ENCODE assay signal across 1 cellular context in the genomic region with DNA sequence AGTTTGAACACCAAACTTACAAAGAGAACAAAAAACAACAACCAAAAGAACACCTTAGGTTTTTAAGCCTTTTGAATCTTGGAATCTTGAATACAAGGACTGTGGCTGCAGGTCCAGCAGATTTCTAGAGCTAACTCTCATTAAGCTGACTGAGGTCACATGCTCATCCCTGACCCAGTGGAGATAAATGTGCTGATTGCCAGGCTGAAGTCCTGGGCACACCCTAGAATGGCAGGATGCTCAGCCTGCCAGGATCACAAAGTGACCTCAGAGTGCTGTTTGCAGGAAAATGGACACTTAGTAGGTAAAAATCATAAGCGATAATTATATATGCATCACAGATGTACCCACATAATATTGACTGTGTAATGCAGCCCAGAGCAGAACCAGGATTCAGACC.
TF ChIP-seq lines count a peak whose summit lies in the region.

No MANE protein-coding gene starts in this region.

TF ChIP-seq in SK-N-SH, 30 proteins besides CTCF, POLR2A, EP300 and RAD21 (continued from another document):
- TF ChIP-seq, protein P1, sequence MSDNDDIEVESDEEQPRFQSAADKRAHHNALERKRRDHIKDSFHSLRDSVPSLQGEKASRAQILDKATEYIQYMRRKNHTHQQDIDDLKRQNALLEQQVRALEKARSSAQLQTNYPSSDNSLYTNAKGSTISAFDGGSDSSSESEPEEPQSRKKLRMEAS (IDR thresholded peaks at IDR 0.05; ENCODE audit: low read depth): no peak
- TF ChIP-seq SMC3 (IDR thresholded peaks at IDR 0.05; ENCODE audit: low read depth, low read length): no peak
- no peak for TF ChIP-seq MEF2A (IDR thresholded peaks at IDR 0.05; ENCODE audit: borderline replicate concordance, low read depth)
- TF ChIP-seq, protein P2, sequence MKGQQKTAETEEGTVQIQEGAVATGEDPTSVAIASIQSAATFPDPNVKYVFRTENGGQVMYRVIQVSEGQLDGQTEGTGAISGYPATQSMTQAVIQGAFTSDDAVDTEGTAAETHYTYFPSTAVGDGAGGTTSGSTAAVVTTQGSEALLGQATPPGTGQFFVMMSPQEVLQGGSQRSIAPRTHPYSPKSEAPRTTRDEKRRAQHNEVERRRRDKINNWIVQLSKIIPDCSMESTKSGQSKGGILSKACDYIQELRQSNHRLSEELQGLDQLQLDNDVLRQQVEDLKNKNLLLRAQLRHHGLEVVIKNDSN (IDR thresholded peaks at IDR 0.05; ENCODE audit: borderline replicate concordance, low read depth): no peak; the same call in 1 of the 2 replicates
- TF ChIP-seq FOSL2 (IDR thresholded peaks at IDR 0.05; ENCODE audit: borderline replicate concordance, low read depth): no peak
- no peak for TF ChIP-seq YY1 (IDR thresholded peaks at IDR 0.05; ENCODE audit: low read depth)
- no peak for TF ChIP-seq REST (IDR thresholded peaks at IDR 0.05; ENCODE audit: low read depth, low read length)
- TF ChIP-seq TAF1 (IDR thresholded peaks at IDR 0.05; ENCODE audit: borderline replicate concordance, low read depth, low read length): no peak
- TF ChIP-seq FOXM1 (IDR thresholded peaks at IDR 0.05; ENCODE audit: low read depth): no peak
- TF ChIP-seq ZBTB33 (IDR thresholded peaks at IDR 0.05; ENCODE audit: borderline replicate concordance, low read depth): no peak
